ENCODE assay signal across 9 cellular contexts in the genomic region with DNA sequence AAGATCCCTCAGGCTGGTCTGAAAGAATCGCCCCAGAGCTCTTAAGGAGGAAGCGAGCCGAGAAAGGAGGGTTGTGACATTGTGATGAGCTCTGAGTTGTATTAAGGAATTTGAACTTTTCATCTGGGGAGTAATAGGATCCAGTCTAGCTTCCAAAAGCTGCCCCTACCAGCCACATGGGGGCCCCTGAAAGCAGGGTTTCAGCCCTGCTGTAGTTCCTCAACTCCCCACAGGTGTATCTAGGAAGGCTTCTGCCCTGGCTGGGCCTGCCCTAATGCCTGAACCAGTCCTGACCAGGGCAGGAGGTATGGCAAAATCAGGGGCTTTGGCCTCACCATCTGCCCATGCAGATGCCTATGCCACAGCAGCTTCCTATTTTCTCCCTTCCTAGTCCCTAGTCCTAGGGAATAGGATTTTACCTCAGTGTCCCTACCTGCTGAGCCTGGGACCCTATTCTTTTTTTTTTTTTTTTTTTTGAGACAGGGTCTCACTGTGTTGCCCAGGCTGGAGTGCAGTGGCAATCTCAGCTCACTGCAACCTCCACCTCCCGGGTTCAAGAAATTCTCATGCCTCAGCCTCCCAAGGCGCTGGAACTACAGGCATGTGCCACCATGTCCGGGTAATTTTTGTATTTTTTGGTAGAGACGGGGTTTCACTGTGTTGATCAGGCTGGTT. TPM values are rescaled to one million over a fixed set of nuclear protein-coding genes. Genes with fewer than 3 reads are reported as not detected.
DNase-seq lines count a peak whose midpoint lies in the region; ATAC-seq and TF ChIP-seq lines count a peak whose summit lies in the region.
"Had no signal": no experiment of that assay in that cellular context is flagged by ENCODE, and none has a peak within 500 bp of the region (broad histone marks: within the 10 kb centered on the region; RNA-seq: fewer than 3 reads in every experiment).

No MANE protein-coding gene starts in this region.

- H3K27ac ChIP-seq in PC-9 = no peak overlapping the region

- H3K9me3 ChIP-seq in PC-9 (ENCODE audit: insufficient read depth, low read depth) = no peaks in the 10 kb centered on the region

- H3F3A ChIP-seq in PC-9 (ENCODE audit: insufficient read depth, low read depth) = peaks cover 22% of the 10 kb centered on the region

- peaks cover 33% of the 10 kb centered on the region for H3K27me3 Mint-ChIP-seq in activated naive CD4-positive, alpha-beta T cell treated with anti-CD3 and anti-CD28 coated beads, Interleukin-2, amount 10 ng/mL, durations not matched to agents 7 days and 5 days
- no peaks in the 10 kb centered on the region for H3K27me3 Mint-ChIP-seq in stimulated activated naive CD8-positive, alpha-beta T cell treated with anti-CD3 and anti-CD28 coated beads, Interleukin-15, amount 100 ng/mL, for 72 hours

- no peaks in the 10 kb centered on the region for H3K9me3 Mint-ChIP-seq in activated naive CD4-positive, alpha-beta T cell treated with anti-CD3 and anti-CD28 coated beads, Interleukin-2, amount 10 ng/mL, durations not matched to agents 7 days and 5 days
- H3K9me3 Mint-ChIP-seq in stimulated activated naive CD8-positive, alpha-beta T cell treated with anti-CD3 and anti-CD28 coated beads, Interleukin-15, amount 100 ng/mL, for 72 hours = no peaks in the 10 kb centered on the region

- H3K4me1 Mint-ChIP-seq in activated naive CD4-positive, alpha-beta T cell treated with anti-CD3 and anti-CD28 coated beads, Interleukin-2, amount 10 ng/mL, durations not matched to agents 7 days and 5 days = peaks cover 11% of the 10 kb centered on the region
- H3K4me1 Mint-ChIP-seq in stimulated activated naive CD8-positive, alpha-beta T cell treated with anti-CD3 and anti-CD28 coated beads, Interleukin-15, amount 100 ng/mL, for 72 hours = peaks cover 6% of the 10 kb centered on the region

- TF ChIP-seq CTCF in AG10803 (conservative IDR thresholded peaks at IDR 0.05; ENCODE audit: low read length) (peak; percentile 67), GM12864 (IDR thresholded peaks at IDR 0.05; ENCODE audit: low read depth, low read length, missing control alignments) (peak; percentile 85), PC-9 (conservative IDR thresholded peaks at IDR 0.05) (peak; percentile 83)

- CTCF ChIA-PET in PC-9 (lab: Charles Lee) = interaction anchor here (0.5 to 1.7 kb wide), 8 partner anchors 73 to 462 kb away, joined by 3 to 10 read pairs (median 4); no protein-coding TSS in a partner anchor
- CTCF ChIA-PET in activated naive CD4-positive, alpha-beta T cell treated with anti-CD3 and anti-CD28 coated beads, Interleukin-2, amount 10 ng/mL, durations not matched to agents 7 days and 5 days (lab: Charles Lee) = interaction anchor here (0.6 to 2.7 kb wide), 23 partner anchors 9 to 323 kb away, joined by 3 to 52 read pairs (median 3); partner anchors contain the start of gene ARPIN

- POLR2A ChIA-PET in PC-9 (lab: Charles Lee; ENCODE audit: unreplicated experiment) = interaction anchor here (0.6 kb wide), 2 partner anchors 204 to 303 kb away, joined by 4 to 10 read pairs; partner anchors contain the start of gene IDH2

- no peak overlapping the region for H3K4me3 ChIP-seq in AG10803 (ENCODE audit: low read length)
- H3K4me3 ChIP-seq in GM12864 (ENCODE audit: low read depth, low read length) = no peak overlapping the region
- no peak overlapping the region for H3K4me3 ChIP-seq in PC-9
- H3K4me3 ChIP-seq: skin epidermis had no signal

- H3K27ac Mint-ChIP-seq in activated naive CD4-positive, alpha-beta T cell treated with anti-CD3 and anti-CD28 coated beads, Interleukin-2, amount 10 ng/mL, durations not matched to agents 7 days and 5 days = no peak overlapping the region
- no peak overlapping the region for H3K27ac Mint-ChIP-seq in stimulated activated naive CD8-positive, alpha-beta T cell treated with anti-CD3 and anti-CD28 coated beads, Interleukin-15, amount 100 ng/mL, for 72 hours

- peak; percentile 43 for ATAC-seq in HG03108 (IDR thresholded peaks at IDR 0.05; ENCODE audit: unreplicated experiment)
- ATAC-seq in stimulated activated naive CD8-positive, alpha-beta T cell treated with anti-CD3 and anti-CD28 coated beads, Interleukin-15, amount 100 ng/mL, for 72 hours = peak; percentile 70

- DNase-seq in AG10803 (ENCODE audit: low read depth) (peak; percentile 50), GM12864 (ENCODE audit: low read depth) (peak; percentile 34), PC-9 (peak; percentile 65 to 80), inferior parietal cortex (ENCODE audit: extremely low spot score) (peak; percentile 36), occipital lobe (lab: John Stamatoyannopoulos, UW) (no peak)
- peak; percentile 68 for DNase-seq in activated naive CD4-positive, alpha-beta T cell treated with anti-CD3 and anti-CD28 coated beads, Interleukin-2, amount 10 ng/mL, durations not matched to agents 7 days and 5 days
- peak; percentile 38 to 59 for DNase-seq in stimulated activated naive CD8-positive, alpha-beta T cell treated with anti-CD3 and anti-CD28 coated beads, Interleukin-15, amount 100 ng/mL, for 72 hours

- no peaks in the 10 kb centered on the region for H3K27me3 ChIP-seq in PC-9 (ENCODE audit: insufficient read depth, low read depth)

- no peaks in the 10 kb centered on the region for H3K79me2 ChIP-seq in PC-9 (ENCODE audit: low read depth)

- no peak overlapping the region for H2AFZ ChIP-seq in PC-9

- no peaks in the 10 kb centered on the region for H3K9me2 ChIP-seq in PC-9 (ENCODE audit: insufficient read depth)

- no peaks in the 10 kb centered on the region for H3K36me3 Mint-ChIP-seq in activated naive CD4-positive, alpha-beta T cell treated with anti-CD3 and anti-CD28 coated beads, Interleukin-2, amount 10 ng/mL, durations not matched to agents 7 days and 5 days

- BruUV-seq in PC-9 (replicated peaks; lab: Mats Ljungman, UMichigan) = no TSS peak

- intact Hi-C loops in PC-9 (cut with micrococcal nuclease; ENCODE audit: unreplicated experiment) = loop anchor here (1.0 to 10.0 kb wide), 6 partner anchors 14 to 384 kb away; partner anchors contain the start of genes ARPIN and NGRN

- H3K36me3 ChIP-seq in PC-9 (ENCODE audit: low read depth) = peaks cover 6% of the 10 kb centered on the region

- H3K4me3 Mint-ChIP-seq in activated naive CD4-positive, alpha-beta T cell treated with anti-CD3 and anti-CD28 coated beads, Interleukin-2, amount 10 ng/mL, durations not matched to agents 7 days and 5 days = no peak overlapping the region
- no peak overlapping the region for H3K4me3 Mint-ChIP-seq in stimulated activated naive CD8-positive, alpha-beta T cell treated with anti-CD3 and anti-CD28 coated beads, Interleukin-15, amount 100 ng/mL, for 72 hours

- no peak overlapping the region; the same call in 1 of the 2 replicates for H3K4me2 ChIP-seq in PC-9

- H3K4me1 ChIP-seq in PC-9 (replicated peaks; ENCODE audit: insufficient read depth) = peaks cover 20% of the 10 kb centered on the region

- H4K20me1 ChIP-seq in PC-9 (ENCODE audit: insufficient read depth) = no peaks in the 10 kb centered on the region

RNA-seq across cellular contexts. Expression of gene AP3S2, which starts 5.0 kb away (rescaled TPM):
- total RNA-seq in PC-9 (2021) (49.3 and 57.6 TPM in 2 replicates), occipital lobe (47.7 TPM)

RNA-seq across cellular contexts. Expression of gene ARPIN, which starts 14.0 kb away (rescaled TPM):
- total RNA-seq in PC-9 (2021) = 28.6 and 30.4 TPM in 2 replicates
- 15.9 TPM for total RNA-seq in occipital lobe
